9 cellular contexts compared by ENCODE assay signal in genomic region chr9:114908104-114908621, GRCh38. TPM values are rescaled to one million over a fixed set of nuclear protein-coding genes. Genes with fewer than 3 reads are reported as not detected.
DNase-seq lines count a peak whose midpoint lies in the region; ATAC-seq, FAIRE-seq and TF ChIP-seq lines count a peak whose summit lies in the region.
"Had no signal": no experiment of that assay in that cellular context is flagged by ENCODE, and none has a peak within 500 bp of the region (broad histone marks: within the 10 kb centered on the region; RNA-seq: fewer than 3 reads in every experiment).

No MANE protein-coding gene starts in this region.

- no peak for TF ChIP-seq POLR2A in GM12892 (IDR thresholded peaks at IDR 0.05; ENCODE audit: low read depth, low read length)

- peak; percentile 62 for FAIRE-seq in GM12892 (lab: Jason Lieb, UNC)

- DNase-seq in GM12892 (ENCODE audit: insufficient read length) (no peak), HT1080 (ENCODE audit: low read depth) (peak; percentile 67), RPMI8226 (peak; percentile 50), iPS-NIHi7 (ENCODE audit: extremely low spot score) (peak; percentile 24), hepatic stellate cell (ENCODE audit: low spot score) (no peak)

- ATAC-seq in HG02884 (IDR thresholded peaks at IDR 0.05; ENCODE audit: unreplicated experiment), result no peak
- no peak for ATAC-seq in HG03460 (IDR thresholded peaks at IDR 0.05; ENCODE audit: unreplicated experiment)
- no peak for ATAC-seq in GM21786 (IDR thresholded peaks at IDR 0.05; ENCODE audit: unreplicated experiment)

RNA-seq across cellular contexts. Expression of gene TNFSF8, which starts 22.2 kb away (rescaled TPM):
- not detected for polyA plus RNA-seq in GM12892 (2012; ENCODE audit: missing spikeins)
- not detected in 2 replicates for total RNA-seq in HT1080 (2014; rRNA removed; shearing (Covaris generic))
- polyA plus RNA-seq in HT1080 (2015; cell fraction: cytosol; rRNA removed), result not detected in 2 replicates
- not detected in 2 replicates for polyA plus RNA-seq in HT1080 (2015; cell fraction: nucleus; rRNA removed)
- total RNA-seq: fibroblast of lung had no signal
- polyA plus RNA-seq: fibroblast of lung had no signal

Comparison
In these comparisons a context has a peak if more than half of its experiments do, and no peak if none do; other contexts are left out.
1. DNase-seq: peak in HT1080 (single experiment), RPMI8226 (single experiment) and iPS-NIHi7 (single experiment); none in GM12892 (single experiment) and hepatic stellate cell (single experiment).